Comparison of ENCODE assay signal across 8 cellular contexts in the genomic region with DNA sequence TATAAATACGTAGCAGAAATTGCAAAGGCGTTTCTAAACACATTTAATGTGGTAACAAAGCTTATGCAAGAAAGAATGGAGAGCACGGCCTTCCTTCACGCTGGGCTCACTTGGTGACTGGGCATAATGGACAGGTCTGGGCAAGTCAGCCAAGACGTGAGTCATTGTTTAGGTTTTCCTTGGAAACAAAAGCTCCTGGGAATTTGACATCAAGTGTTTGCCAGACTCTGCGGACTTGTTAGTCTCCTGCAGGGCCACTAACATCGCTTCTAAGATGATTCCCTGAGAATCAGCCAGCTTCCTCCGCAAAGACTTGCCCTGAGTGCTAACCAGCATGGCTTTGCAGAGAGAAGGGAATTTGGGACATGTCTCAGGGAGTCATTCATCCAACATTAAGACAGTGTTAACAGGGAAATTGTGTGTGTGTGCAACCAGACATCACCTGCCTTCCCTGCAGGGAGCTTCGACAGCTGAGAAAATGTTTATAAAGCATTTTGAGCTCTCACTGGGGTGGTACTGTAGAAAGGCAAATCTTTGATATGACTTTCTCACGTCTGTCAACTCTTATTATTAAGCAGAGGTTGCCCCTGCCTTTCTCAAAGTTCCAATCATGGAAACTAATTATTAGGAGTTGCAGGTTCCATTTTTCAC.
DNase-seq lines count a peak whose midpoint lies in the region; ATAC-seq lines count a peak whose summit lies in the region.

No MANE protein-coding gene starts in this region.

- no peaks in the 10 kb centered on the region for H3K9me3 ChIP-seq in skeletal muscle tissue (ENCODE audit: control insufficient read depth in 3 of 3, low read length in 3 of 3)

- H3K27ac ChIP-seq in skeletal muscle tissue (ENCODE audit: low read depth, low read length) = peak overlapping the region; percentile 10

- in situ Hi-C loops in SK-MEL-5 (cut with HindIII; ENCODE audit: low pct_unique_long_range_greater_than_20kb, low sequenced_read_pairs) = no loop called here

- no peak overlapping the region for H3K9ac ChIP-seq in skeletal muscle tissue (ENCODE audit: low read depth in 1 of 3, low read length in 3 of 3)

- H3K4me3 ChIP-seq in skeletal muscle tissue (ENCODE audit: low read length in 3 of 3) = no peak overlapping the region

- no peak for ATAC-seq in GM21528 (IDR thresholded peaks at IDR 0.05; ENCODE audit: low FRiP score, unreplicated experiment)

- H3K36me3 ChIP-seq in skeletal muscle tissue (ENCODE audit: control insufficient read depth in 3 of 3, insufficient read depth in 3 of 3, low read length in 3 of 3) = no peaks in the 10 kb centered on the region

- H3K4me1 ChIP-seq in skeletal muscle tissue (ENCODE audit: control insufficient read depth in 3 of 3, insufficient read depth in 3 of 3, low read length in 3 of 3) = peaks cover 9 to 18% (median 16%) of the 10 kb centered on the region in 3 donors

- no peaks in the 10 kb centered on the region for H3K27me3 ChIP-seq in skeletal muscle tissue (ENCODE audit: control insufficient read depth in 3 of 3, insufficient read depth in 3 of 3, low read length in 3 of 3)

- DNase-seq in HS-5 (ENCODE audit: low read depth) = peak; percentile 81
- peak; percentile 8 for DNase-seq in SK-MEL-5 (ENCODE audit: low read depth, low spot score)
- DNase-seq in glomerular visceral epithelial cell (ENCODE audit: extremely low spot score) = peak; percentile 36
- no peak for DNase-seq in middle frontal gyrus (ENCODE audit: extremely low spot score, low spot score)
- DNase-seq in NCI-H1048 (lab: John Stamatoyannopoulos, UW) = no peak
- no peak for DNase-seq in GM19240 (ENCODE audit: insufficient read length, low spot score)

Comparison
In these comparisons a context has a peak if more than half of its experiments do, and no peak if none do; other contexts are left out.
1. DNase-seq: peak in HS-5 (single experiment), SK-MEL-5 (single experiment) and glomerular visceral epithelial cell (single experiment); none in middle frontal gyrus (single experiment), NCI-H1048 (single experiment) and GM19240 (single experiment).